ENCODE assay signal across 7 cellular contexts in the genomic region with DNA sequence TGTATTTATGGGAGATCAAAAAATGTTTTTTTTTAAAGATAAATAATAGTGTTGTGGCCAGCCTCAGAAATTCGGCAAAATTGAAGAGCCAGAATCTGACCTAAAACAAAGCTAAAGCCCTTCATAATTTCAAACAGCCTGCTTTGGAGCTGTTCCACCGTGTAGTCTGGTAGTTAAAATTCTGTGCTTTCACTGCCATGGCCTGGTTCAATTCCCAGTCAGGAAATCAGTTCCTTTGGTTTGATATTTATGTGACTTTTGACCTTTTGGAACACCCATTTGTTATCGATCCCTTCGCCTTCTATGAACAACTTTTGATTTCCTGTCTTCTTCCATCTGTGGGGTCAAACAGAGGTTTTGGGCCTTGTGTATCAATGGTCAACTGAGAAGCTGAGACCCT.
"Had no signal": no experiment of that assay in that cellular context is flagged by ENCODE, and none has a peak within 500 bp of the region (broad histone marks: within the 10 kb centered on the region; RNA-seq: fewer than 3 reads in every experiment).

No MANE protein-coding gene starts in this region.

- DNase-seq: GDM1, GF-D8 had no signal

- H3K4me3 ChIP-seq: GM12878 had no signal

- FAIRE-seq: G401.6, GM12878, GM12891, GM12892, GM18507 had no signal

- ATAC-seq: GM12878 had no signal
